In the genomic region with DNA sequence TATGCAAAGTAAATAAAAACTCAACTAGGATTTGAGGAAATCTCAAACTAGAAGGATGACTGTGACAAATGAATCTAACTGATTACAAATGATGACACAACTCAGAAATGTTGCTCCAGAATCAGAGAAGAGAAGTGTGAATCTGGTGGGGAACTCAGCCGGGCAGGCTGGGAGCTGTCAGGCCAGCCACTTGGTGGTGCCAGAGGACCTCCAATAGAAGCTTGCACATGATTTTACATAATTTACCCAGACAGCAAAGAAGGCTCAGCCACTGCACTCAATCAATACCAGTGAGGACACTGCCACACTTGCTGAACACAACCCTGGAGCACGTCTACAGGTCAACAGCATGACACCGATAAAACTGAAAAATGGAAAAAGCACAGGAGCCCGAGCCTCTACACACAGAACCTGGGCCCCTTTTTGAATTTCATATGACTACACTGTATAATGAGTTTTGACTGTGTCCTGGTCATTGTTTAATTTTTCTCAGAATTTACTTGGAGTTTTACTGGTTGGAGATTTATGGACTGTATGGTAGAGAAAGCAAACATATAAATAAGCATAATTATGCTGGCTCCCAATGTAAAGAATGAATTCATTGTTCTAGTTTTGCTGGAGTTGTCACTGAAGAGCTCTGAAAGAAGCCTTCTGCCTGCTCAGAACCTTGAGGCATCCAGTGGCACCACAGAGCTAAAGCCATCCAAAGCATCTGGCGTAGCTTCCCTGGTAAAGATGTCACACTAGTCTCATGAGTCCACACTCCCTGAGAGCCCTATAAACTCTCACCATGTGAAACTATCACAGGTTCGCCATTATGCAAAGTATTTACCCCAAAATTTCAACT, we compare ENCODE assay signal across 8 cellular contexts.
DNase-seq lines count a peak whose midpoint lies in the region; ATAC-seq, FAIRE-seq and TF ChIP-seq lines count a peak whose summit lies in the region.

No MANE protein-coding gene starts in this region.

- TF ChIP-seq CTCF in CD14-positive monocyte (IDR thresholded peaks at IDR 0.05): peak; percentile 74

- peaks cover 0 to 6% (median 5%) of the 10 kb centered on the region in 3 donors for H3K27me3 Mint-ChIP-seq in CD14-positive monocyte (ENCODE audit: low read depth in 3 of 3)
- peaks cover 46% of the 10 kb centered on the region for H3K27me3 Mint-ChIP-seq in activated T-cell treated with anti-CD3 and anti-CD28 coated beads, Interleukin-2, amount 50 U/mL, for 72 hours (ENCODE audit: low read depth)

- H3K9me3 Mint-ChIP-seq in CD14-positive monocyte: no peaks in the 10 kb centered on the region
- no peaks in the 10 kb centered on the region for H3K9me3 Mint-ChIP-seq in activated T-cell treated with anti-CD3 and anti-CD28 coated beads, Interleukin-2, amount 50 U/mL, for 72 hours

- H3K4me1 ChIP-seq in aorta (ENCODE audit: control insufficient read depth in 1 of 2, insufficient read depth in 2 of 2, low read length in 2 of 2): no peaks in the 10 kb centered on the region

- ATAC-seq in GM19025 (IDR thresholded peaks at IDR 0.05; ENCODE audit: low read depth, unreplicated experiment) (peak; percentile 74), HG03565 (IDR thresholded peaks at IDR 0.05; ENCODE audit: unreplicated experiment) (peak; percentile 71), aorta (ENCODE audit: low FRiP score) (peak; percentile 90)
- peak; percentile 78 to 93 for ATAC-seq in activated T-cell treated with anti-CD3 and anti-CD28 coated beads, Interleukin-2, amount 50 U/mL, for 72 hours (replicated peaks in 1 of 2)

- H3K4me1 Mint-ChIP-seq in CD14-positive monocyte: no peaks in the 10 kb centered on the region
- peaks cover 7% of the 10 kb centered on the region for H3K4me1 Mint-ChIP-seq in activated T-cell treated with anti-CD3 and anti-CD28 coated beads, Interleukin-2, amount 50 U/mL, for 72 hours (ENCODE audit: low read depth)

- H3K36me3 Mint-ChIP-seq in CD14-positive monocyte: no peaks in the 10 kb centered on the region
- no peaks in the 10 kb centered on the region for H3K36me3 Mint-ChIP-seq in activated T-cell treated with anti-CD3 and anti-CD28 coated beads, Interleukin-2, amount 50 U/mL, for 72 hours (ENCODE audit: insufficient read depth in 2 of 2)

- H3K9me3 ChIP-seq in aorta (ENCODE audit: control insufficient read depth, low read length): no peaks in the 10 kb centered on the region

- H3K27me3 ChIP-seq in aorta (ENCODE audit: control insufficient read depth in 1 of 2, insufficient read depth in 2 of 2, low read length in 1 of 2): no peaks in the 10 kb centered on the region

- FAIRE-seq in frontal cortex (lab: Jason Lieb, UNC): peak; percentile 26

- no peaks in the 10 kb centered on the region for H3K36me3 ChIP-seq in aorta (ENCODE audit: control insufficient read depth in 1 of 2, insufficient read depth in 2 of 2, low read length in 1 of 2)

- WGBS in aorta, 2 donors: 62 to 65% methylated on average over 6 of the region's 6 CpGs

- DNase-seq in CD14-positive monocyte (ENCODE audit: low spot score) (no peak), NOMO-1 treated with DMSO at 0.1 percent for 48 hours (lab: John Stamatoyannopoulos, UW; ENCODE audit: unreplicated experiment) (peak; percentile 79), frontal cortex (ENCODE audit: low spot score in 2 of 2) (peak; percentile 64 to 68), occipital lobe (lab: John Stamatoyannopoulos, UW) (peak; percentile 58), aorta (peak; percentile 82 to 91)
- peak; percentile 44 to 59 for DNase-seq in activated T-cell treated with anti-CD3 and anti-CD28 coated beads, Interleukin-2, amount 50 U/mL, for 72 hours

- no peak overlapping the region for H3K4me3 ChIP-seq in aorta (ENCODE audit: low read length in 2 of 2)

- no peak overlapping the region for H3K27ac ChIP-seq in aorta (ENCODE audit: low read depth in 1 of 2, low read length in 2 of 2)

- intact Hi-C loops in CD14-positive monocyte (cut with micrococcal nuclease): loop anchor here in 1 of 2 donors (2.0 to 10.0 kb wide), 2 partner anchors 370 to 1568 kb away; no protein-coding TSS in a partner anchor
- intact Hi-C loops in aorta (cut with DNase I): loop anchor here (1.0 to 10.0 kb wide), 4 partner anchors 288 to 685 kb away; no protein-coding TSS in a partner anchor

- H3K4me3 Mint-ChIP-seq in CD14-positive monocyte: no peak overlapping the region
- H3K4me3 Mint-ChIP-seq in activated T-cell treated with anti-CD3 and anti-CD28 coated beads, Interleukin-2, amount 50 U/mL, for 72 hours: peak overlapping the region in 1 of 2 donors; percentile 5

- no peak overlapping the region for H3K27ac Mint-ChIP-seq in CD14-positive monocyte
- peak overlapping the region; percentile 43 for H3K27ac Mint-ChIP-seq in activated T-cell treated with anti-CD3 and anti-CD28 coated beads, Interleukin-2, amount 50 U/mL, for 72 hours
